In genomic region chr1:151520359-151520758, GRCh38 we compare ENCODE assay signal across 1 cellular context.
TF ChIP-seq lines count a peak whose summit lies in the region.

No MANE protein-coding gene starts in this region.

TF ChIP-seq in GM23338, 12 proteins besides CTCF, POLR2A, EP300 and RAD21:
- TF ChIP-seq EZH2 (IDR thresholded peaks at IDR 0.05; ENCODE audit: low read depth, unreplicated experiment): no peak
- no peak for TF ChIP-seq STAT1 (IDR thresholded peaks at IDR 0.05; ENCODE audit: unreplicated experiment)
- TF ChIP-seq ZNF462 (CRISPR knock-in tag; IDR thresholded peaks at IDR 0.05): no peak
- no peak for TF ChIP-seq EZH2phosphoT487 (IDR thresholded peaks at IDR 0.05; ENCODE audit: unreplicated experiment)
- no peak for TF ChIP-seq CREB1 (CRISPR knock-in tag; IDR thresholded peaks at IDR 0.05; ENCODE audit: low read depth)
- no peak for TF ChIP-seq ZNF114 (CRISPR knock-in tag; IDR thresholded peaks at IDR 0.05)
- TF ChIP-seq NANOG (IDR thresholded peaks at IDR 0.05; ENCODE audit: borderline replicate concordance): no peak
- TF ChIP-seq JUNB (IDR thresholded peaks at IDR 0.05; ENCODE audit: unreplicated experiment): no peak
- TF ChIP-seq ZNF331 (CRISPR knock-in tag; IDR thresholded peaks at IDR 0.05; ENCODE audit: low read depth): no peak
- TF ChIP-seq POLR2AphosphoS5 (IDR thresholded peaks at IDR 0.05; ENCODE audit: low read depth): no peak
- no peak for TF ChIP-seq ETS1 (IDR thresholded peaks at IDR 0.05)
- no peak for TF ChIP-seq REST (IDR thresholded peaks at IDR 0.05; ENCODE audit: unreplicated experiment)
